16 cellular contexts compared by ENCODE assay signal in genomic region chr3:124419303-124419702, GRCh38.
DNase-seq lines count a peak whose midpoint lies in the region; ATAC-seq and TF ChIP-seq lines count a peak whose summit lies in the region.
"Had no signal": no experiment of that assay in that cellular context is flagged by ENCODE, and none has a peak within 500 bp of the region (broad histone marks: within the 10 kb centered on the region; RNA-seq: fewer than 3 reads in every experiment).

No MANE protein-coding gene starts in this region.

- no peak overlapping the region for H3K4me3 ChIP-seq in effector memory CD4-positive, alpha-beta T cell (ENCODE audit: insufficient read depth, low read depth, low read length, poor library complexity, severe bottlenecking)
- H3K4me3 ChIP-seq: BLaER1 treated with 17β-estradiol and CSF1 and Interleukin-3, amounts not matched to agents 10 nM and 100 nM; GM23248 had no signal

- DNase-seq in GM13977 (ENCODE audit: low spot score) (peak; percentile 10), caudate nucleus (lab: John Stamatoyannopoulos, UW) (no peak), progenitor cell of endocrine pancreas (ENCODE audit: low spot score, unreplicated experiment) (no peak), GF-D8 (lab: John Stamatoyannopoulos, UW) (no peak), kidney glomerular epithelial cell (lab: John Stamatoyannopoulos, UW) (no peak), SKM-1 treated with dmso at 0.1 percent for 144 hours (lab: John Stamatoyannopoulos, UW; ENCODE audit: unreplicated experiment) (no peak)
- no peak for DNase-seq in effector memory CD4-positive, alpha-beta T cell
- DNase-seq: ACHN; Calu3; CD4-positive, CD25-positive, alpha-beta regulatory T cell; DMS 273 treated with DMSO at 0.1 percent for 48 hours; GM23248 had no signal

- peak overlapping the region; percentile 82 for H3K27ac ChIP-seq in caudate nucleus (ENCODE audit: low read depth, low read length)
- H3K27ac ChIP-seq in effector memory CD4-positive, alpha-beta T cell (ENCODE audit: insufficient read depth, low read length, poor library complexity, severe bottlenecking), result no peak overlapping the region
- H3K27ac ChIP-seq: BLaER1 treated with 17β-estradiol and CSF1 and Interleukin-3, amounts not matched to agents 10 nM and 100 nM; GM23248 had no signal

- H3K27ac Mint-ChIP-seq in progenitor cell of endocrine pancreas, result peak overlapping the region; percentile 76
- H3K27ac Mint-ChIP-seq: CD4-positive, CD25-positive, alpha-beta regulatory T cell had no signal

- no peaks in the 10 kb centered on the region for H3K9me3 ChIP-seq in effector memory CD4-positive, alpha-beta T cell (ENCODE audit: control insufficient read depth, low read length)
- H3K9me3 ChIP-seq: BLaER1 treated with 17β-estradiol and CSF1 and Interleukin-3, amounts not matched to agents 10 nM and 100 nM had no signal

- H3K36me3 Mint-ChIP-seq in progenitor cell of endocrine pancreas (ENCODE audit: insufficient read depth), result peaks cover 21% of the 10 kb centered on the region
- H3K36me3 Mint-ChIP-seq: CD4-positive, CD25-positive, alpha-beta regulatory T cell had no signal

- TF ChIP-seq CTCF in GM13977 (IDR thresholded peaks at IDR 0.05; ENCODE audit: extremely low read depth, insufficient read depth, missing control alignments), result no peak
- no peak for TF ChIP-seq CTCF in progenitor cell of endocrine pancreas (IDR thresholded peaks at IDR 0.05; ENCODE audit: unreplicated experiment)

- H3K4me1 ChIP-seq in effector memory CD4-positive, alpha-beta T cell (ENCODE audit: control insufficient read depth, insufficient read depth, low read length, poor library complexity, severe bottlenecking), result no peaks in the 10 kb centered on the region
- H3K4me1 ChIP-seq: BLaER1 treated with 17β-estradiol and CSF1 and Interleukin-3, amounts not matched to agents 10 nM and 100 nM had no signal

- H3K4me1 Mint-ChIP-seq in progenitor cell of endocrine pancreas (ENCODE audit: low read depth), result peaks cover 14% of the 10 kb centered on the region
- H3K4me1 Mint-ChIP-seq: CD4-positive, CD25-positive, alpha-beta regulatory T cell had no signal

- H3K4me3 Mint-ChIP-seq in progenitor cell of endocrine pancreas (ENCODE audit: low read depth), result no peak overlapping the region
- H3K4me3 Mint-ChIP-seq: CD4-positive, CD25-positive, alpha-beta regulatory T cell had no signal

- no peaks in the 10 kb centered on the region for H3K27me3 ChIP-seq in effector memory CD4-positive, alpha-beta T cell (replicated peaks; ENCODE audit: control insufficient read depth, insufficient read depth, low read length, poor library complexity, severe bottlenecking)
- H3K27me3 ChIP-seq: BLaER1 treated with 17β-estradiol and CSF1 and Interleukin-3, amounts not matched to agents 10 nM and 100 nM had no signal

- in situ Hi-C loops in GM13977 (cut with MboI; ENCODE audit: low pct_unique_long_range_greater_than_20kb, low sequenced_read_pairs, unreplicated experiment), result no loop called here

- no peaks in the 10 kb centered on the region for H3K9me3 Mint-ChIP-seq in progenitor cell of endocrine pancreas (ENCODE audit: low read depth)
- H3K9me3 Mint-ChIP-seq: CD4-positive, CD25-positive, alpha-beta regulatory T cell had no signal

- H3K36me3 ChIP-seq in effector memory CD4-positive, alpha-beta T cell (ENCODE audit: control insufficient read depth, insufficient read depth, low read length), result no peaks in the 10 kb centered on the region

- ATAC-seq in HG02852 (IDR thresholded peaks at IDR 0.05; ENCODE audit: unreplicated experiment), result peak; percentile 54
- ATAC-seq: HCT116, HepG2 had no signal

- no peaks in the 10 kb centered on the region for H3K27me3 Mint-ChIP-seq in progenitor cell of endocrine pancreas
